Comparison of ENCODE assay signal across 19 cellular contexts in the genomic region with DNA sequence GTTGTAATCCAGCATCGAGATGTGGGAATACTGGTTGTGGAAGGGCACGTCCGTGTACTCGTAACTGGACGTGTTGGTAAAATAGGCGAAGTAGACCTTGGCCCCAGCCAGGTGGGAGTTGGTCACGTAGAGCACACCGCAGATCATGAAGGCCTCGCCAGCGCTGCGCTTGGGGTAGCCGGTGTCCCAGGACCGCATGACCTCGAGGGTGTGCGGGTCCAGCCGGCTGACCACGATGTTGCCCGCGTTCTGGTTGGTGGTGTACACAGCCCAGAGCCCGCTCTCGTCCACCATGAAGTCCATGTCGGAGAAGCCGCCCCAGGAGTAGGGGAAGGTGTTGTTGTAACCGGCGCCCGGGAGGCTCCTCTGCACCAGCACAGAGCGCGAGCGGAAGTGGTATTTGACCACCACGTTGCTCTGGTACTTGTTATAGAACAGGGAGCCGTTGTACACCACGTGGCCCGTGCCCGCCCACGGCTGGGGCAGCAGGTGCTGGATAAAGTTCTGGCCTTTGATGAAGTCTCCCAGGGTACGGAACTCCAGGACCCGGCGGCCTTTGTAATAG.
"Had no signal": no experiment of that assay in that cellular context is flagged by ENCODE, and none has a peak within 500 bp of the region (broad histone marks: within the 10 kb centered on the region; RNA-seq: fewer than 3 reads in every experiment).

No MANE protein-coding gene starts in this region.

- H3K4me1 Mint-ChIP-seq: neural crest cell had no signal

- H3K4me1 ChIP-seq: body of pancreas, left ventricle myocardium inferior, right atrium auricular region had no signal

- H3K27ac ChIP-seq: body of pancreas, left ventricle myocardium inferior, right atrium auricular region, stomach had no signal

- H3K9me3 ChIP-seq: body of pancreas, left ventricle myocardium inferior, right atrium auricular region, stomach had no signal

- H3K4me3 ChIP-seq: body of pancreas, left ventricle myocardium inferior, right atrium auricular region, stomach had no signal

- H3K27me3 Mint-ChIP-seq: activated B cell treated with CpG ODN at 0.5 μM for 24 hours; activated CD4-positive, alpha-beta T cell treated with anti-CD3 and anti-CD28 coated beads, Interleukin-2, amount 10 ng/mL, durations not matched to agents 24 days and 14 days; activated CD8-positive, alpha-beta T cell treated with anti-CD3 and anti-CD28 coated beads for 36 hours; activated naive CD4-positive, alpha-beta T cell treated with anti-CD3 and anti-CD28 coated beads, Interleukin-2, amount 10 ng/mL, durations not matched to agents 7 days and 5 days; activated T-cell treated with anti-CD3 and anti-CD28 coated beads, Interleukin-2, amount 50 U/mL, for 24 hours; progenitor cell of endocrine pancreas; type B pancreatic cell had no signal

- H3K4me3 Mint-ChIP-seq: activated B cell treated with CpG ODN at 0.5 μM for 24 hours; activated CD4-positive, alpha-beta T cell treated with anti-CD3 and anti-CD28 coated beads, Interleukin-2, amount 10 ng/mL, durations not matched to agents 24 days and 14 days; activated CD8-positive, alpha-beta T cell treated with anti-CD3 and anti-CD28 coated beads for 36 hours; activated naive CD4-positive, alpha-beta T cell treated with anti-CD3 and anti-CD28 coated beads, Interleukin-2, amount 10 ng/mL, durations not matched to agents 7 days and 5 days; activated T-cell treated with anti-CD3 and anti-CD28 coated beads, Interleukin-2, amount 50 U/mL, for 24 hours; neural crest cell; type B pancreatic cell had no signal

- H3K36me3 ChIP-seq: right atrium auricular region had no signal

- ATAC-seq: activated CD8-positive, alpha-beta T cell treated with anti-CD3 and anti-CD28 coated beads for 36 hours; body of pancreas had no signal

- H3K27me3 ChIP-seq: body of pancreas, right atrium auricular region, stomach had no signal

- FAIRE-seq: colon, endometrium, frontal cortex had no signal

- DNase-seq: activated B cell treated with CpG ODN at 0.5 μM for 24 hours; activated CD4-positive, alpha-beta T cell treated with anti-CD3 and anti-CD28 coated beads, Interleukin-2, amount 10 ng/mL, durations not matched to agents 24 days and 14 days; activated CD8-positive, alpha-beta T cell treated with anti-CD3 and anti-CD28 coated beads for 36 hours; activated naive CD4-positive, alpha-beta T cell treated with anti-CD3 and anti-CD28 coated beads, Interleukin-2, amount 10 ng/mL, durations not matched to agents 7 days and 5 days; activated T-cell treated with anti-CD3 and anti-CD28 coated beads, Interleukin-2, amount 50 U/mL, for 24 hours; body of pancreas; erythroblast; kidney glomerular epithelial cell; left ventricle myocardium inferior; mammary epithelial cell; stomach; T-helper 9 cell had no signal

- H3K9me3 Mint-ChIP-seq: activated B cell treated with CpG ODN at 0.5 μM for 24 hours; activated CD4-positive, alpha-beta T cell treated with anti-CD3 and anti-CD28 coated beads, Interleukin-2, amount 10 ng/mL, durations not matched to agents 24 days and 14 days; activated CD8-positive, alpha-beta T cell treated with anti-CD3 and anti-CD28 coated beads for 36 hours; activated naive CD4-positive, alpha-beta T cell treated with anti-CD3 and anti-CD28 coated beads, Interleukin-2, amount 10 ng/mL, durations not matched to agents 7 days and 5 days; activated T-cell treated with anti-CD3 and anti-CD28 coated beads, Interleukin-2, amount 50 U/mL, for 24 hours; type B pancreatic cell had no signal

- H3K27ac Mint-ChIP-seq: activated B cell treated with CpG ODN at 0.5 μM for 24 hours; activated CD4-positive, alpha-beta T cell treated with anti-CD3 and anti-CD28 coated beads, Interleukin-2, amount 10 ng/mL, durations not matched to agents 24 days and 14 days; activated CD8-positive, alpha-beta T cell treated with anti-CD3 and anti-CD28 coated beads for 36 hours; activated naive CD4-positive, alpha-beta T cell treated with anti-CD3 and anti-CD28 coated beads, Interleukin-2, amount 10 ng/mL, durations not matched to agents 7 days and 5 days; activated T-cell treated with anti-CD3 and anti-CD28 coated beads, Interleukin-2, amount 50 U/mL, for 24 hours; type B pancreatic cell had no signal
